In the genomic region with DNA sequence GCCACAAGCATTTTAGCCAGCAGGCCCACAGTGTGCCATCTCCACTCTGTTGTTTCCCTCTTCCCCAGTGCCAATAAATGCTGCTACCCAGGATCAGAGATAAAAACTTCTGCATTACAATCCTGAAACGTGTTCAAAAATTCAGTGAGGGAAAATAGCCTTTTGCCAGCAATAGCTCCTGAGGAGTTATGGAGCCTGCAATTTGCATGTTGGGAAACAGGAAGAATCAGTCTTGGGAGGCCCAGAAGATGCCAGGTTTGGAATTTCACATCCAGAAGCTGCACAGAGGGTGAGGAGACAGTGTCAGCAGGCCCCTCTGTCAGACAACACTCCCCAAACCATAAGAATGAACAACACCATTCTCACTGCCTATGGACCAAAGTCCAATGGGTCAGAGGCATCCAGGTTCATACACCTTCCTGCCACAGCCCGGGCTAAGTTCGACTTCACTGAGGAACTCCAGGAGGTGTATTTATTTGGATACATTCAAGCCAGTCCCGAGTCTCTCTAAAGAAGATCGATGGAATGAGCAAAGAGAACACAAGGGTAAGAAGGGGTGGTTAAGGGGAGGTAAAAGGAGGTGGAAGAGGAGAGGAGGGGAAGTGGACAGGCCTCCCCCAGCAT, we compare ENCODE assay signal across 1 cellular context.
TF ChIP-seq lines count a peak whose summit lies in the region.

No MANE protein-coding gene starts in this region.

TF ChIP-seq in H1, 55 proteins besides CTCF, POLR2A, EP300 and RAD21 (continued from another document):
- TF ChIP-seq, protein P1, sequence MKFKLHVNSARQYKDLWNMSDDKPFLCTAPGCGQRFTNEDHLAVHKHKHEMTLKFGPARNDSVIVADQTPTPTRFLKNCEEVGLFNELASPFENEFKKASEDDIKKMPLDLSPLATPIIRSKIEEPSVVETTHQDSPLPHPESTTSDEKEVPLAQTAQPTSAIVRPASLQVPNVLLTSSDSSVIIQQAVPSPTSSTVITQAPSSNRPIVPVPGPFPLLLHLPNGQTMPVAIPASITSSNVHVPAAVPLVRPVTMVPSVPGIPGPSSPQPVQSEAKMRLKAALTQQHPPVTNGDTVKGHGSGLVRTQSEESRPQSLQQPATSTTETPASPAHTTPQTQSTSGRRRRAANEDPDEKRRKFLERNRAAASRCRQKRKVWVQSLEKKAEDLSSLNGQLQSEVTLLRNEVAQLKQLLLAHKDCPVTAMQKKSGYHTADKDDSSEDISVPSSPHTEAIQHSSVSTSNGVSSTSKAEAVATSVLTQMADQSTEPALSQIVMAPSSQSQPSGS (IDR thresholded peaks at IDR 0.05; ENCODE audit: low read length), result no peak
- no peak for TF ChIP-seq CBX8 (IDR thresholded peaks at IDR 0.05; ENCODE audit: borderline replicate concordance, low read depth, low read length)
